10 cellular contexts compared by ENCODE assay signal in the genomic region with DNA sequence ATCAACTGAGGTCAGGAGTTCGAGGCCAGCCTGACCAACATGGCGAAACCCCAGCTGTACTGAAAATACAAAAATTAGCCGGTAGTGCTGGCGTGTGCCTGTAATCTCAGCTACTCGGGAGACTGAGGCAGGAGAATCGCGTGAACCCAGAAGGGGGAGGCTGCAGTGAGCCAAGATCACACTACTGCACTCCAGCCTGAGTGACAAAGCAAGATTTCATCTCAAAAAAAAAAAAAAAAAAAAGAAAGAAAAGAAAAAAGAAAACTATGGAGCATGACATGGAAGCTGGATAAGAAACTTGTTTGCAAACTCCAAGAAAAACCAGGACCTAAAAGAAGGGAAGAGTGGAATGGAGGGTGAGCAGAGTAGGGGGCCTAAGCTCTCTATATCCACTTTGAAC. TPM values are rescaled to one million over a fixed set of nuclear protein-coding genes. Genes with fewer than 3 reads are reported as not detected.
A peak's percentile ranks its signal among the peaks of the same experiment; 100 is the strongest.
DNase-seq lines count a peak whose midpoint lies in the region; ATAC-seq and TF ChIP-seq lines count a peak whose summit lies in the region.
"Had no signal": no experiment of that assay in that cellular context is flagged by ENCODE, and none has a peak within 500 bp of the region (broad histone marks: within the 10 kb centered on the region; RNA-seq: fewer than 3 reads in every experiment).

No MANE protein-coding gene starts in this region.

- H3K4me1 Mint-ChIP-seq in brain = peaks cover 49% of the 10 kb centered on the region
- H3K4me1 Mint-ChIP-seq in memory B cell = peaks cover 16% of the 10 kb centered on the region

- ATAC-seq in SK-N-SH treated with all-trans-retinoic acid at 6 μM for 48 hours = no peak
- ATAC-seq in memory B cell (ENCODE audit: low read depth) = no peak

- H3K9ac ChIP-seq in SK-N-SH = no peak overlapping the region

- peak overlapping the region; percentile 66; the same call in 1 of the 2 replicates for H2AFZ ChIP-seq in SK-N-SH (ENCODE audit: low read depth)

- H3K9me3 Mint-ChIP-seq in brain (no peaks in the 10 kb centered on the region), memory B cell (no peaks in the 10 kb centered on the region)

- peaks cover 30% of the 10 kb centered on the region for H3K79me2 ChIP-seq in SK-N-SH (ENCODE audit: insufficient read depth)

- H3K9me2 ChIP-seq in SK-N-SH = no peaks in the 10 kb centered on the region

- H3K27ac Mint-ChIP-seq in brain (peak overlapping the region in 3 of 5 experiments; percentile 38 to 100 (median 98)), memory B cell (peak overlapping the region; percentile 97)

- H3K4me3 ChIP-seq in SK-N-SH (ENCODE audit: low read depth in 2 of 2, low read length in 1 of 2) (no peak overlapping the region), testis (no peak overlapping the region)

- H3K4me2 ChIP-seq in SK-N-SH = 0 out of 2 replicates have a peak overlapping the region, but pooled peaks have one; percentile 87

- peaks cover 12% of the 10 kb centered on the region; the same call in 1 of the 2 replicates for H4K20me1 ChIP-seq in SK-N-SH (ENCODE audit: insufficient read depth)

- no peak for TF ChIP-seq RAD21 in SK-N-SH (IDR thresholded peaks at IDR 0.05; ENCODE audit: low read length)

- H3K27me3 Mint-ChIP-seq in brain (peaks cover 7% of the 10 kb centered on the region), memory B cell (no peaks in the 10 kb centered on the region)

- peaks cover 0 to 17% of the 10 kb centered on the region in 2 experiments; a peak in 2 of 4 replicates for H3K4me1 ChIP-seq in SK-N-SH (ENCODE audit: control insufficient read depth in 1 of 2, insufficient read depth in 2 of 2, low read depth in 1 of 2, low read length in 1 of 2)
- peaks cover 19% of the 10 kb centered on the region for H3K4me1 ChIP-seq in testis

- no peak for DNase-seq in SK-N-SH
- DNase-seq in memory B cell (ENCODE audit: low spot score in 2 of 2) = no peak
- no peak for DNase-seq in testis
- no peak for DNase-seq in putamen (ENCODE audit: low spot score)
- DNase-seq in DMS153 treated with DMSO at 0.1 percent for 48 hours (lab: John Stamatoyannopoulos, UW; ENCODE audit: unreplicated experiment) = no peak
- DNase-seq in DMS79 treated with DMSO at 0.1 percent for 48 hours (lab: John Stamatoyannopoulos, UW) = no peak
- DNase-seq: NCI-H1436 treated with DMSO at 0.1 percent for 48 hours had no signal

- peak overlapping the region in 1 of 2 experiments; percentile 90; a peak in 1 of 4 replicates for H3K27ac ChIP-seq in SK-N-SH (ENCODE audit: low read depth in 2 of 2, low read length in 1 of 2)
- peak overlapping the region; percentile 75 to 89 for H3K27ac ChIP-seq in testis

- peaks cover 3% of the 10 kb centered on the region for H3K36me3 Mint-ChIP-seq in brain
- no peaks in the 10 kb centered on the region for H3K36me3 Mint-ChIP-seq in memory B cell

- no peak for TF ChIP-seq EP300 in SK-N-SH (IDR thresholded peaks at IDR 0.05; ENCODE audit: borderline replicate concordance in 1 of 2, low read depth in 1 of 2, low read length in 1 of 2)

- peaks cover 8% of the 10 kb centered on the region for H3F3A ChIP-seq in SK-N-SH (replicated peaks; ENCODE audit: insufficient read depth)

- CTCF ChIA-PET in SK-N-SH (lab: Yijun Ruan, JAX) = interaction anchor here (1.1 to 1.6 kb wide), 3 partner anchors 14 to 110 kb away, joined by 3 to 4 read pairs (median 4); no protein-coding TSS in a partner anchor

- H3K4me3 Mint-ChIP-seq in brain = peak overlapping the region in 4 of 5 experiments; percentile 46 to 100 (median 86)
- peak overlapping the region; percentile 48 for H3K4me3 Mint-ChIP-seq in memory B cell

- peaks cover 0 to 14% of the 10 kb centered on the region in 2 experiments for H3K36me3 ChIP-seq in SK-N-SH (replicated peaks in 1 of 2; ENCODE audit: control insufficient read depth in 1 of 2, insufficient read depth in 2 of 2, low read length in 1 of 2)
- no peaks in the 10 kb centered on the region for H3K36me3 ChIP-seq in testis (ENCODE audit: low read depth, missing control alignments)
- H3K36me3 ChIP-seq: HAP-1 had no signal

- no peak for TF ChIP-seq CTCF in SK-N-SH (IDR thresholded peaks at IDR 0.05)
- no peak for TF ChIP-seq CTCF in brain (conservative IDR thresholded peaks at IDR 0.05)
- no peak for TF ChIP-seq CTCF in testis (IDR thresholded peaks at IDR 0.05)

- POLR2A ChIA-PET in SK-N-SH (lab: Yijun Ruan, JAX) = no interaction called here

- H3K27me3 ChIP-seq in SK-N-SH (ENCODE audit: insufficient read depth) = peaks cover 2% of the 10 kb centered on the region; the same call in 1 of the 2 replicates
- H3K27me3 ChIP-seq in testis = no peaks in the 10 kb centered on the region

- intact Hi-C loops in testis (cut with DNase I; ENCODE audit: low total_unique reads) = no loop called here

- 66% methylated on average over 7 of the region's 7 CpGs for WGBS in SK-N-SH (ENCODE audit: low lambda C conversion rate)
- 73 to 89% methylated on average over 7 of the region's 7 CpGs for WGBS in testis, 2 donors

- H3K9me3 ChIP-seq in SK-N-SH = no peaks in the 10 kb centered on the region
- no peaks in the 10 kb centered on the region for H3K9me3 ChIP-seq in testis
- H3K9me3 ChIP-seq: HAP-1 had no signal

- no peak for TF ChIP-seq POLR2A in testis (IDR thresholded peaks at IDR 0.05)

TF ChIP-seq in SK-N-SH, 30 proteins besides CTCF, POLR2A, EP300 and RAD21:
- TF ChIP-seq SMC3 (IDR thresholded peaks at IDR 0.05; ENCODE audit: low read depth, low read length) (no peak), CHD2 (IDR thresholded peaks at IDR 0.05; ENCODE audit: low read length, partially characterized antibody) (no peak), FOSL2 (IDR thresholded peaks at IDR 0.05; ENCODE audit: borderline replicate concordance, low read depth) (no peak), ELF1 (IDR thresholded peaks at IDR 0.05) (no peak), SIN3A (IDR thresholded peaks at IDR 0.05; ENCODE audit: borderline replicate concordance, low read depth, low read length) (no peak)

TF ChIP-seq in SK-N-SH treated with all-trans-retinoic acid at 6 μM for 48 hours, 23 proteins besides CTCF, POLR2A, EP300 and RAD21 (continues in another document):
- TF ChIP-seq ARNTL (CRISPR knock-in tag; IDR thresholded peaks at IDR 0.05; ENCODE audit: borderline replicate concordance, low read depth) = no peak
- TF ChIP-seq ZC3H10 (CRISPR knock-in tag; IDR thresholded peaks at IDR 0.05) = no peak
- TF ChIP-seq, protein P1, sequence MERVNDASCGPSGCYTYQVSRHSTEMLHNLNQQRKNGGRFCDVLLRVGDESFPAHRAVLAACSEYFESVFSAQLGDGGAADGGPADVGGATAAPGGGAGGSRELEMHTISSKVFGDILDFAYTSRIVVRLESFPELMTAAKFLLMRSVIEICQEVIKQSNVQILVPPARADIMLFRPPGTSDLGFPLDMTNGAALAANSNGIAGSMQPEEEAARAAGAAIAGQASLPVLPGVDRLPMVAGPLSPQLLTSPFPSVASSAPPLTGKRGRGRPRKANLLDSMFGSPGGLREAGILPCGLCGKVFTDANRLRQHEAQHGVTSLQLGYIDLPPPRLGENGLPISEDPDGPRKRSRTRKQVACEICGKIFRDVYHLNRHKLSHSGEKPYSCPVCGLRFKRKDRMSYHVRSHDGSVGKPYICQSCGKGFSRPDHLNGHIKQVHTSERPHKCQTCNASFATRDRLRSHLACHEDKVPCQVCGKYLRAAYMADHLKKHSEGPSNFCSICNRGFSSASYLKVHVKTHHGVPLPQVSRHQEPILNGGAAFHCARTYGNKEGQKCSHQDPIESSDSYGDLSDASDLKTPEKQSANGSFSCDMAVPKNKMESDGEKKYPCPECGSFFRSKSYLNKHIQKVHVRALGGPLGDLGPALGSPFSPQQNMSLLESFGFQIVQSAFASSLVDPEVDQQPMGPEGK (CRISPR knock-in tag; IDR thresholded peaks at IDR 0.05; ENCODE audit: borderline replicate concordance) = no peak
- no peak for TF ChIP-seq BACH2 (CRISPR knock-in tag; IDR thresholded peaks at IDR 0.05; ENCODE audit: borderline replicate concordance)
- no peak for TF ChIP-seq CSDC2 (CRISPR knock-in tag; IDR thresholded peaks at IDR 0.05)
- TF ChIP-seq, protein P2, sequence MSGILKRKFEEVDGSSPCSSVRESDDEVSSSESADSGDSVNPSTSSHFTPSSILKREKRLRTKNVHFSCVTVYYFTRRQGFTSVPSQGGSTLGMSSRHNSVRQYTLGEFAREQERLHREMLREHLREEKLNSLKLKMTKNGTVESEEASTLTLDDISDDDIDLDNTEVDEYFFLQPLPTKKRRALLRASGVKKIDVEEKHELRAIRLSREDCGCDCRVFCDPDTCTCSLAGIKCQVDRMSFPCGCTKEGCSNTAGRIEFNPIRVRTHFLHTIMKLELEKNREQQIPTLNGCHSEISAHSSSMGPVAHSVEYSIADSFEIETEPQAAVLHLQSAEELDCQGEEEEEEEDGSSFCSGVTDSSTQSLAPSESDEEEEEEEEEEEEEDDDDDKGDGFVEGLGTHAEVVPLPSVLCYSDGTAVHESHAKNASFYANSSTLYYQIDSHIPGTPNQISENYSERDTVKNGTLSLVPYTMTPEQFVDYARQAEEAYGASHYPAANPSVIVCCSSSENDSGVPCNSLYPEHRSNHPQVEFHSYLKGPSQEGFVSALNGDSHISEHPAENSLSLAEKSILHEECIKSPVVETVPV (CRISPR knock-in tag; IDR thresholded peaks at IDR 0.05) = no peak

RNA-seq across cellular contexts. Expression of a gene that starts 1.9 kb away (rescaled TPM):
- polyA plus RNA-seq in SK-N-SH (2012; rRNA removed) (45.1 and 52.4 TPM in 2 replicates), brain (ENCODE audit: insufficient read depth, low read depth, low replicate concordance) (46.9 TPM), testis (ENCODE audit: insufficient read depth, low read depth, low replicate concordance) (32.8 TPM)
- polyA plus RNA-seq in SK-N-SH (2012; cell fraction: cytosol; rRNA removed) = 45.4 and 60.4 TPM in 2 replicates
- 46.7 and 51.7 TPM in 2 replicates for polyA plus RNA-seq in SK-N-SH (2012; cell fraction: nucleus; rRNA removed)
- 10 to 100 TPM; 39.1 to 50.0 TPM for total RNA-seq in testis

RNA-seq across cellular contexts. Expression of a gene that starts 58.8 kb away (rescaled TPM):
- polyA plus RNA-seq in SK-N-SH (2012; rRNA removed) = 13.2 and 16.7 TPM in 2 replicates
- 10.7 and 13.4 TPM in 2 replicates for polyA plus RNA-seq in SK-N-SH (2012; cell fraction: cytosol; rRNA removed)
- polyA plus RNA-seq in SK-N-SH (2012; cell fraction: nucleus; rRNA removed) = 30.3 and 36.3 TPM in 2 replicates
- 18.3 TPM for polyA plus RNA-seq in brain (ENCODE audit: insufficient read depth, low read depth, low replicate concordance)
- 10 to 100 TPM; 28.3 to 37.5 TPM for total RNA-seq in testis
- 32.8 TPM for polyA plus RNA-seq in testis (ENCODE audit: insufficient read depth, low read depth, low replicate concordance)
